In genomic region chr19:18208098-18208951, GRCh38 we compare ENCODE assay signal across 8 cellular contexts. TPM values are rescaled to one million over a fixed set of nuclear protein-coding genes. Genes with fewer than 3 reads are reported as not detected.
A peak's percentile ranks its signal among the peaks of the same experiment; 100 is the strongest.
DNase-seq lines count a peak whose midpoint lies in the region; ATAC-seq and TF ChIP-seq lines count a peak whose summit lies in the region.

No MANE protein-coding gene starts in this region.

- H3K27ac ChIP-seq in OCI-LY7 (ENCODE audit: low read depth, low read length, poor library complexity, severe bottlenecking): no peak overlapping the region
- H3K27ac ChIP-seq in ascending aorta: no peak overlapping the region
- peak overlapping the region in 1 of 2 donors; percentile 8 for H3K27ac ChIP-seq in left lung
- peak overlapping the region in 2 of 4 donors; percentile 44 to 62 for H3K27ac ChIP-seq in upper lobe of left lung

- H3K4me2 ChIP-seq in OCI-LY7 (ENCODE audit: low read length): no peak overlapping the region

- intact Hi-C loops in OCI-LY7 (cut with micrococcal nuclease; ENCODE audit: unreplicated experiment) (loop anchor here (1.0 kb wide), 2 partner anchors 43 to 202 kb away; no protein-coding TSS in a partner anchor), ascending aorta (cut with DNase I) (loop anchor here (1.0 kb wide), 1 partner anchor 43 kb away; no protein-coding TSS in a partner anchor), left lung (cut with DNase I) (loop anchor here in 1 of 2 donors (10.0 kb wide), 1 partner anchor 46 kb away; a partner anchor contains a TSS)

- 20 to 24% methylated on average over 11 to 32 of the region's 32 CpGs for WGBS in upper lobe of left lung, 2 donors

- TF ChIP-seq CTCF in OCI-LY7 (conservative IDR thresholded peaks at IDR 0.05; ENCODE audit: low read length) (peak; percentile 85), ascending aorta (IDR thresholded peaks at IDR 0.05) (peak; percentile 13 to 75 (median 68)), left lung (IDR thresholded peaks at IDR 0.05) (peak; percentile 56 to 67), upper lobe of left lung (IDR thresholded peaks at IDR 0.05) (peak in 5 of 6 experiments; percentile 15 to 72 (median 44))

- CTCF ChIA-PET in OCI-LY7 (lab: Charles Lee; ENCODE audit: unreplicated experiment): interaction anchor here (0.6 to 1.2 kb wide), 4 partner anchors 44 to 120 kb away, joined by 3 to 10 read pairs (median 5); no protein-coding TSS in a partner anchor

- POLR2A ChIA-PET in OCI-LY7 (lab: Charles Lee): interaction anchor here (0.6 to 1.3 kb wide), 2 partner anchors 45 to 51 kb away, joined by 4 read pairs; no protein-coding TSS in a partner anchor

- no peak for TF ChIP-seq EP300 in upper lobe of left lung (IDR thresholded peaks at IDR 0.05)

- H3K4me3 ChIP-seq in OCI-LY7 (ENCODE audit: low read depth, low read length, poor library complexity, severe bottlenecking) (no peak overlapping the region), ascending aorta (no peak overlapping the region), left lung (no peak overlapping the region), upper lobe of left lung (no peak overlapping the region)

- no peak overlapping the region for H2AFZ ChIP-seq in OCI-LY7 (ENCODE audit: low read length)

- no peaks in the 10 kb centered on the region for H3K9me2 ChIP-seq in OCI-LY7 (ENCODE audit: insufficient read depth, low read length)

- peak; percentile 38 for DNase-seq in NCI-H1092 treated with DMSO at 0.1 percent for 48 hours (lab: John Stamatoyannopoulos, UW)
- no peak for DNase-seq in NCI-H1092 (lab: John Stamatoyannopoulos, UW)
- DNase-seq in OCI-LY7 (ENCODE audit: low spot score): peak; percentile 62
- DNase-seq in ascending aorta (ENCODE audit: low spot score in 2 of 2): no peak
- DNase-seq in left lung: peak; percentile 43 to 88
- peak; percentile 35 to 92 for DNase-seq in upper lobe of left lung
- no peak for DNase-seq in inferior parietal cortex (ENCODE audit: extremely low spot score)

- BruUV-seq in OCI-LY7 (replicated peaks; lab: Mats Ljungman, UMichigan): no TSS peak

- H3K79me2 ChIP-seq in OCI-LY7 (ENCODE audit: insufficient read depth, low read depth, low read length): peaks cover 11% of the 10 kb centered on the region

- no peak for ATAC-seq in left lung
- ATAC-seq in upper lobe of left lung (ENCODE audit: low FRiP score in 2 of 2): no peak
- ATAC-seq in HG03175 (IDR thresholded peaks at IDR 0.05; ENCODE audit: unreplicated experiment): no peak

- H3K9me3 ChIP-seq in OCI-LY7 (ENCODE audit: low read length) (no peaks in the 10 kb centered on the region), ascending aorta (no peaks in the 10 kb centered on the region), left lung (no peaks in the 10 kb centered on the region), upper lobe of left lung (no peaks in the 10 kb centered on the region)

- H3K27me3 ChIP-seq in ascending aorta (no peaks in the 10 kb centered on the region), left lung (peaks cover 0 to 27% of the 10 kb centered on the region in 2 donors), upper lobe of left lung (no peaks in the 10 kb centered on the region)

- H3K4me1 ChIP-seq in OCI-LY7 (ENCODE audit: insufficient read depth, low read length, poor library complexity, severe bottlenecking): peaks cover 15% of the 10 kb centered on the region
- H3K4me1 ChIP-seq in ascending aorta: peaks cover 1 to 14% of the 10 kb centered on the region in 2 donors
- peaks cover 2 to 26% of the 10 kb centered on the region in 2 donors for H3K4me1 ChIP-seq in left lung
- peaks cover 8 to 23% (median 13%) of the 10 kb centered on the region in 4 donors for H3K4me1 ChIP-seq in upper lobe of left lung

- H3K36me3 ChIP-seq in OCI-LY7 (ENCODE audit: insufficient read depth, low read length) (no peaks in the 10 kb centered on the region), ascending aorta (no peaks in the 10 kb centered on the region), left lung (no peaks in the 10 kb centered on the region), upper lobe of left lung (no peaks in the 10 kb centered on the region)

- TF ChIP-seq POLR2A in upper lobe of left lung (IDR thresholded peaks at IDR 0.05): no peak

- H4K20me1 ChIP-seq in OCI-LY7 (ENCODE audit: insufficient read depth, low read length): no peaks in the 10 kb centered on the region

RNA-seq across cellular contexts. Expression of gene RAB3A, which starts 4.5 kb away (rescaled TPM):
- 2.9 and 4.9 TPM in 2 replicates for total RNA-seq in OCI-LY7 (2014; rRNA removed; shearing (Covaris generic))
- total RNA-seq in OCI-LY7 (2022) (6.9 and 8.6 TPM in 2 replicates), ascending aorta (12.3 TPM), left lung (1 to 10 TPM; 3.1 to 4.4 TPM), upper lobe of left lung (1 to 10 TPM in 5 of 6 donors, under 1 TPM in 1; 0.46 to 5.0 (median 3.4) TPM)

RNA-seq across cellular contexts. Expression of gene MPV17L2, which starts 15.3 kb away (rescaled TPM):
- 21.9 and 23.7 TPM in 2 replicates for total RNA-seq in OCI-LY7 (2014; rRNA removed; shearing (Covaris generic))
- 18.1 and 22.6 TPM in 2 replicates for total RNA-seq in OCI-LY7 (2022)
- 9.5 TPM for total RNA-seq in ascending aorta
- total RNA-seq in left lung: 10 to 100 TPM; 10.3 to 14.8 TPM
- total RNA-seq in upper lobe of left lung: 10 to 100 TPM; 10.7 to 18.8 (median 13.3) TPM

RNA-seq across cellular contexts. Expression of gene PDE4C, which starts 17.9 kb away (rescaled TPM):
- not detected in 2 replicates for total RNA-seq in OCI-LY7 (2014; rRNA removed; shearing (Covaris generic))
- total RNA-seq in OCI-LY7 (2022) (0.77 and 1.4 TPM in 2 replicates), ascending aorta (not detected), left lung (10 to 100 TPM in 1 of 2 donors, 1 to 10 TPM in 1; 3.7 to 11.3 TPM), upper lobe of left lung (100 to 1,000 TPM in 1 of 6 donors, 10 to 100 TPM in 4, 1 to 10 TPM in 1; 6.4 to 479 (median 21.0) TPM)

RNA-seq across cellular contexts. Expression of gene IFI30, which starts 34.7 kb away (rescaled TPM):
- total RNA-seq in OCI-LY7 (2014; rRNA removed; shearing (Covaris generic)): 141 and 195 TPM in 2 replicates
- total RNA-seq in OCI-LY7 (2022) (117 and 170 TPM in 2 replicates), ascending aorta (35.1 TPM), left lung (100 to 1,000 TPM; 577 to 986 TPM), upper lobe of left lung (100 to 1,000 TPM; 228 to 764 (median 476) TPM)

RNA-seq across cellular contexts. Expression of gene PIK3R2, which starts 55.4 kb away (rescaled TPM):
- 1.6 and 3.2 TPM in 2 replicates for total RNA-seq in OCI-LY7 (2014; rRNA removed; shearing (Covaris generic))
- total RNA-seq in OCI-LY7 (2022) (20.5 and 30.0 TPM in 2 replicates), ascending aorta (43.1 TPM), left lung (10 to 100 TPM; 34.1 to 35.3 TPM), upper lobe of left lung (10 to 100 TPM; 11.0 to 65.1 (median 30.3) TPM)

Comparison
In these comparisons a context has a peak if more than half of its experiments do, and no peak if none do; other contexts are left out.
1. DNase-seq: peak in NCI-H1092 treated with DMSO at 0.1 percent for 48 hours (single experiment), OCI-LY7 (single experiment), left lung (2 of 2) and upper lobe of left lung (2 of 2); none in NCI-H1092 (single experiment), ascending aorta (0 of 2) and inferior parietal cortex (single experiment).
2. Peak in every context shown above with its lines, with median percentiles within 50 percentile points of each other: CTCF ChIP-seq.